In genomic region chrX:30781711-30782444, GRCh38 we compare ENCODE assay signal across 11 cellular contexts.
"Had no signal": no experiment of that assay in that cellular context is flagged by ENCODE, and none has a peak within 500 bp of the region (broad histone marks: within the 10 kb centered on the region; RNA-seq: fewer than 3 reads in every experiment).

No MANE protein-coding gene starts in this region.

- H3K27ac ChIP-seq: esophagus muscularis mucosa, tibial nerve, VCaP had no signal

- H3K9me3 ChIP-seq: esophagus muscularis mucosa, tibial nerve had no signal

- H3K36me3 Mint-ChIP-seq: naive thymus-derived CD4-positive, alpha-beta T cell had no signal

- H3K4me1 Mint-ChIP-seq: naive thymus-derived CD4-positive, alpha-beta T cell had no signal

- H3K36me3 ChIP-seq: esophagus muscularis mucosa, tibial nerve had no signal

- ATAC-seq: left colon; naive thymus-derived CD4-positive, alpha-beta T cell had no signal

- H3K9me3 Mint-ChIP-seq: activated naive CD4-positive, alpha-beta T cell treated with anti-CD3 and anti-CD28 coated beads for 36 hours had no signal

- H3K4me3 ChIP-seq: esophagus muscularis mucosa, lung, tibial nerve had no signal

- DNase-seq: activated naive CD4-positive, alpha-beta T cell treated with anti-CD3 and anti-CD28 coated beads for 36 hours; aorta; left colon; naive thymus-derived CD4-positive, alpha-beta T cell; retina; stimulated activated CD4-positive, alpha-beta T cell treated with anti-CD3 and anti-CD28 coated beads, Interleukin-4, amount 100 ng/mL, for 4 hours; T-helper 9 cell had no signal

- H3K4me3 Mint-ChIP-seq: activated naive CD4-positive, alpha-beta T cell treated with anti-CD3 and anti-CD28 coated beads for 36 hours; naive thymus-derived CD4-positive, alpha-beta T cell had no signal

- H3K27ac Mint-ChIP-seq: activated naive CD4-positive, alpha-beta T cell treated with anti-CD3 and anti-CD28 coated beads for 36 hours; naive thymus-derived CD4-positive, alpha-beta T cell had no signal

- H3K27me3 ChIP-seq: esophagus muscularis mucosa, tibial nerve had no signal

- H3K4me1 ChIP-seq: esophagus muscularis mucosa, tibial nerve had no signal
